In the genomic region with DNA sequence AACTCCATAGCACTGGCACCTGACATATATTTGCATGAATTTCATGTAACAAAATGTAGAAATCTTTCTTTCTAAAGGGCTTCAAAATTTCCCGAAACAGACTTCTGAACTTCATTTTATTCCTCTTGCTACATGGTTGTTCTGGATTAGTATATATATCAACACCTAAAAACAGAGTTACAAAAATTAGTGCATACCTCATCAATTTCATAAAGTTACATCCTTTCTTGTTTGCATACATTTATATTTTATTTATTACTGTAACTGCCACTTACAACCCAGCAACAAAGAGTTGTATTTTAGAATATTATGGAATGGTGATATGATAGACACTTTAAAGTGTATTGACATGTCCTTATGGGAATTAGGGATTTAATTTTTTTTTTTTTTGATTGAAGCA, we compare ENCODE assay signal across 18 cellular contexts. TPM values are rescaled to one million over a fixed set of nuclear protein-coding genes. Genes with fewer than 3 reads are reported as not detected.
DNase-seq lines count a peak whose midpoint lies in the region; ATAC-seq and TF ChIP-seq lines count a peak whose summit lies in the region.
"Had no signal": no experiment of that assay in that cellular context is flagged by ENCODE, and none has a peak within 500 bp of the region (broad histone marks: within the 10 kb centered on the region; RNA-seq: fewer than 3 reads in every experiment).

No MANE protein-coding gene starts in this region.

- H3K4me2 ChIP-seq in SK-N-SH, result peak overlapping the region; percentile 98; the same call in 1 of the 2 replicates

- no peak overlapping the region for H2AFZ ChIP-seq in SK-N-SH (ENCODE audit: low read depth)

- no peaks in the 10 kb centered on the region for H3K27me3 ChIP-seq in SK-N-SH (ENCODE audit: insufficient read depth)
- H3K27me3 ChIP-seq in colonic mucosa, result peaks cover 4% of the 10 kb centered on the region
- H3K27me3 ChIP-seq in mucosa of stomach (ENCODE audit: control insufficient read depth, insufficient read depth, low read length), result no peaks in the 10 kb centered on the region
- H3K27me3 ChIP-seq in aorta (ENCODE audit: control insufficient read depth in 1 of 2, insufficient read depth in 2 of 2, low read length in 1 of 2), result no peaks in the 10 kb centered on the region
- H3K27me3 ChIP-seq: ovary had no signal

- TF ChIP-seq RAD21 in SK-N-SH (IDR thresholded peaks at IDR 0.05; ENCODE audit: low read length), result no peak

- ATAC-seq in SK-N-SH treated with all-trans-retinoic acid at 6 μM for 48 hours (no peak), aorta (ENCODE audit: low FRiP score) (no peak)
- ATAC-seq: activated CD4-positive, CD25-positive, alpha-beta regulatory T cell treated with anti-CD3 and anti-CD28 coated beads, Interleukin-2, amount 50 U/mL, for 24 hours; gastrocnemius medialis; stimulated activated naive CD8-positive, alpha-beta T cell treated with anti-CD3 and anti-CD28 coated beads, Interleukin-15, amount 100 ng/mL, for 72 hours had no signal

- H3F3A ChIP-seq in SK-N-SH (replicated peaks; ENCODE audit: insufficient read depth), result peaks cover 30% of the 10 kb centered on the region

- H3K4me3 ChIP-seq in SK-N-SH (ENCODE audit: low read depth in 2 of 2, low read length in 1 of 2) (no peak overlapping the region), colonic mucosa (no peak overlapping the region), mucosa of stomach (ENCODE audit: low read length) (no peak overlapping the region), aorta (ENCODE audit: low read length in 2 of 2) (no peak overlapping the region)

- H3K9me2 ChIP-seq in SK-N-SH, result no peaks in the 10 kb centered on the region

- H3K9ac ChIP-seq in SK-N-SH (no peak overlapping the region; the same call in 1 of the 2 replicates), colonic mucosa (ENCODE audit: low read depth in 2 of 2, low read length in 2 of 2) (no peak overlapping the region), mucosa of stomach (ENCODE audit: low read length) (peak overlapping the region; percentile 92)

- H3K9me3 ChIP-seq in SK-N-SH, result no peaks in the 10 kb centered on the region
- no peaks in the 10 kb centered on the region for H3K9me3 ChIP-seq in colonic mucosa
- H3K9me3 ChIP-seq in mucosa of stomach (ENCODE audit: control insufficient read depth, low read length), result no peaks in the 10 kb centered on the region
- H3K9me3 ChIP-seq in aorta (ENCODE audit: control insufficient read depth, low read length), result no peaks in the 10 kb centered on the region
- H3K9me3 ChIP-seq: gastrocnemius medialis, ovary had no signal

- H3K4me1 ChIP-seq in SK-N-SH (ENCODE audit: control insufficient read depth in 1 of 2, insufficient read depth in 2 of 2, low read depth in 1 of 2, low read length in 1 of 2) (peaks cover 0 to 10% of the 10 kb centered on the region in 2 experiments; a peak in 3 of 4 replicates), colonic mucosa (no peaks in the 10 kb centered on the region), mucosa of stomach (ENCODE audit: control insufficient read depth, insufficient read depth, low read length) (no peaks in the 10 kb centered on the region), aorta (ENCODE audit: control insufficient read depth in 1 of 2, insufficient read depth in 2 of 2, low read length in 2 of 2) (no peaks in the 10 kb centered on the region)

- intact Hi-C loops in colonic mucosa (cut with DNase I) (no loop called here), aorta (cut with DNase I) (loop anchor here in 1 of 2 donors (2.0 kb wide), 1 partner anchor 36 kb away; no protein-coding TSS in a partner anchor)

- TF ChIP-seq EP300 in SK-N-SH (IDR thresholded peaks at IDR 0.05; ENCODE audit: borderline replicate concordance in 1 of 2, low read depth in 1 of 2, low read length in 1 of 2), result no peak

- POLR2A ChIA-PET in SK-N-SH (lab: Yijun Ruan, JAX), result no interaction called here

- no peaks in the 10 kb centered on the region for H3K79me2 ChIP-seq in SK-N-SH (ENCODE audit: insufficient read depth)

- H4K20me1 ChIP-seq in SK-N-SH (ENCODE audit: insufficient read depth), result no peaks in the 10 kb centered on the region

- TF ChIP-seq CTCF in SK-N-SH (IDR thresholded peaks at IDR 0.05), result no peak
- TF ChIP-seq CTCF in colonic mucosa (IDR thresholded peaks at IDR 0.05), result no peak

- H3K27ac ChIP-seq in SK-N-SH (ENCODE audit: low read depth in 2 of 2, low read length in 1 of 2) (peak overlapping the region in 1 of 2 experiments; percentile 88; a peak in 1 of 4 replicates), colonic mucosa (peak overlapping the region; percentile 93), aorta (ENCODE audit: low read depth in 1 of 2, low read length in 2 of 2) (no peak overlapping the region)
- H3K27ac ChIP-seq: gastrocnemius medialis had no signal

- WGBS in SK-N-SH (ENCODE audit: low lambda C conversion rate), result 95% methylated on average over 1 of the region's 1 CpG
- 97% methylated on average over 1 of the region's 1 CpG for WGBS in aorta, 2 donors

- no peaks in the 10 kb centered on the region for H3K36me3 ChIP-seq in SK-N-SH (replicated peaks in 1 of 2; ENCODE audit: control insufficient read depth in 1 of 2, insufficient read depth in 2 of 2, low read length in 1 of 2)
- H3K36me3 ChIP-seq in colonic mucosa, result no peaks in the 10 kb centered on the region
- no peaks in the 10 kb centered on the region for H3K36me3 ChIP-seq in mucosa of stomach (ENCODE audit: control insufficient read depth, insufficient read depth, low read length)
- H3K36me3 ChIP-seq in aorta (ENCODE audit: control insufficient read depth in 1 of 2, insufficient read depth in 2 of 2, low read length in 1 of 2), result no peaks in the 10 kb centered on the region
- H3K36me3 ChIP-seq: gastrocnemius medialis, ovary had no signal

- CTCF ChIA-PET in SK-N-SH (lab: Yijun Ruan, JAX), result interaction anchor here (1.5 to 3.9 kb wide), 3 partner anchors 213 to 615 kb away, joined by 7 to 14 read pairs (median 7); no protein-coding TSS in a partner anchor

- DNase-seq in SK-N-SH (no peak), colonic mucosa (no peak), NCI-H2196 treated with DMSO at 0.1 percent for 48 hours (lab: John Stamatoyannopoulos, UW; ENCODE audit: unreplicated experiment) (no peak), NCI-H510A (lab: John Stamatoyannopoulos, UW) (no peak), NCI-H2107 (lab: John Stamatoyannopoulos, UW) (no peak), aorta (no peak)
- DNase-seq: activated CD8-positive, alpha-beta memory T cell treated with anti-CD3 and anti-CD28 coated beads, Interleukin-2, amount 50 U/mL, for 4 hours; activated naive CD4-positive, alpha-beta T cell treated with anti-CD3 and anti-CD28 coated beads, Interleukin-2, amount 10 ng/mL, durations not matched to agents 7 days and 5 days; CD4-positive, alpha-beta T cell; gastrocnemius medialis; mesendoderm; NCI-H1436 treated with DMSO at 0.1 percent for 48 hours had no signal

TF ChIP-seq in SK-N-SH, 30 proteins besides CTCF, POLR2A, EP300 and RAD21 (continues in another document):
- TF ChIP-seq, protein P1, sequence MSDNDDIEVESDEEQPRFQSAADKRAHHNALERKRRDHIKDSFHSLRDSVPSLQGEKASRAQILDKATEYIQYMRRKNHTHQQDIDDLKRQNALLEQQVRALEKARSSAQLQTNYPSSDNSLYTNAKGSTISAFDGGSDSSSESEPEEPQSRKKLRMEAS (IDR thresholded peaks at IDR 0.05; ENCODE audit: low read depth), result no peak
- TF ChIP-seq, protein P2, sequence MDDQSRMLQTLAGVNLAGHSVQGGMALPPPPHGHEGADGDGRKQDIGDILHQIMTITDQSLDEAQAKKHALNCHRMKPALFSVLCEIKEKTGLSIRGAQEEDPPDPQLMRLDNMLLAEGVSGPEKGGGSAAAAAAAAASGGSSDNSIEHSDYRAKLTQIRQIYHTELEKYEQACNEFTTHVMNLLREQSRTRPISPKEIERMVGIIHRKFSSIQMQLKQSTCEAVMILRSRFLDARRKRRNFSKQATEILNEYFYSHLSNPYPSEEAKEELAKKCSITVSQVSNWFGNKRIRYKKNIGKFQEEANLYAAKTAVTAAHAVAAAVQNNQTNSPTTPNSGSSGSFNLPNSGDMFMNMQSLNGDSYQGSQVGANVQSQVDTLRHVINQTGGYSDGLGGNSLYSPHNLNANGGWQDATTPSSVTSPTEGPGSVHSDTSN (IDR thresholded peaks at IDR 0.05), result no peak

TF ChIP-seq in SK-N-SH treated with all-trans-retinoic acid at 6 μM for 48 hours, 23 proteins besides CTCF, POLR2A, EP300 and RAD21 (continues in another document):
- TF ChIP-seq, protein P3, sequence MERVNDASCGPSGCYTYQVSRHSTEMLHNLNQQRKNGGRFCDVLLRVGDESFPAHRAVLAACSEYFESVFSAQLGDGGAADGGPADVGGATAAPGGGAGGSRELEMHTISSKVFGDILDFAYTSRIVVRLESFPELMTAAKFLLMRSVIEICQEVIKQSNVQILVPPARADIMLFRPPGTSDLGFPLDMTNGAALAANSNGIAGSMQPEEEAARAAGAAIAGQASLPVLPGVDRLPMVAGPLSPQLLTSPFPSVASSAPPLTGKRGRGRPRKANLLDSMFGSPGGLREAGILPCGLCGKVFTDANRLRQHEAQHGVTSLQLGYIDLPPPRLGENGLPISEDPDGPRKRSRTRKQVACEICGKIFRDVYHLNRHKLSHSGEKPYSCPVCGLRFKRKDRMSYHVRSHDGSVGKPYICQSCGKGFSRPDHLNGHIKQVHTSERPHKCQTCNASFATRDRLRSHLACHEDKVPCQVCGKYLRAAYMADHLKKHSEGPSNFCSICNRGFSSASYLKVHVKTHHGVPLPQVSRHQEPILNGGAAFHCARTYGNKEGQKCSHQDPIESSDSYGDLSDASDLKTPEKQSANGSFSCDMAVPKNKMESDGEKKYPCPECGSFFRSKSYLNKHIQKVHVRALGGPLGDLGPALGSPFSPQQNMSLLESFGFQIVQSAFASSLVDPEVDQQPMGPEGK (CRISPR knock-in tag; IDR thresholded peaks at IDR 0.05; ENCODE audit: borderline replicate concordance), result no peak
- TF ChIP-seq ZNF70 (CRISPR knock-in tag; IDR thresholded peaks at IDR 0.05) (no peak), GLIS3 (CRISPR knock-in tag; IDR thresholded peaks at IDR 0.05) (no peak), BACH2 (CRISPR knock-in tag; IDR thresholded peaks at IDR 0.05; ENCODE audit: borderline replicate concordance) (no peak)
- TF ChIP-seq, protein P4, sequence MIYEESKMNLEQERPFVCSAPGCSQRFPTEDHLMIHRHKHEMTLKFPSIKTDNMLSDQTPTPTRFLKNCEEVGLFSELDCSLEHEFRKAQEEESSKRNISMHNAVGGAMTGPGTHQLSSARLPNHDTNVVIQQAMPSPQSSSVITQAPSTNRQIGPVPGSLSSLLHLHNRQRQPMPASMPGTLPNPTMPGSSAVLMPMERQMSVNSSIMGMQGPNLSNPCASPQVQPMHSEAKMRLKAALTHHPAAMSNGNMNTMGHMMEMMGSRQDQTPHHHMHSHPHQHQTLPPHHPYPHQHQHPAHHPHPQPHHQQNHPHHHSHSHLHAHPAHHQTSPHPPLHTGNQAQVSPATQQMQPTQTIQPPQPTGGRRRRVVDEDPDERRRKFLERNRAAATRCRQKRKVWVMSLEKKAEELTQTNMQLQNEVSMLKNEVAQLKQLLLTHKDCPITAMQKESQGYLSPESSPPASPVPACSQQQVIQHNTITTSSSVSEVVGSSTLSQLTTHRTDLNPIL (CRISPR knock-in tag; IDR thresholded peaks at IDR 0.05; ENCODE audit: low read depth), result no peak

RNA-seq across cellular contexts. Expression of a gene that starts 2.0 kb away (rescaled TPM):
- 0.62 and 0.99 TPM in 2 replicates for polyA plus RNA-seq in SK-N-SH (2012; rRNA removed)
- polyA plus RNA-seq in SK-N-SH (2012; cell fraction: cytosol; rRNA removed), result 0.81 and 0.82 TPM in 2 replicates
- 1.2 and 2.0 TPM in 2 replicates for polyA plus RNA-seq in SK-N-SH (2012; cell fraction: nucleus; rRNA removed)
- total RNA-seq in colonic mucosa, result 1 to 10 TPM; 7.3 to 8.1 TPM
- 10 to 100 TPM; 12.0 to 24.7 TPM for total RNA-seq in aorta
- polyA plus RNA-seq in aorta, result 1 to 10 TPM in 1 of 2 donors, under 1 TPM in 1; 0.63 to 1.1 TPM
- total RNA-seq: CD4-positive, alpha-beta T cell; T-helper 1 cell treated with Interleukin-12 subunit alpha and Interleukin-12 subunit beta and Interleukin-4 antibody, amounts not matched to agents 30 ng/mL and 1 ng/mL, for 36 hours had no signal
